In genomic region chr1:36183309-36183856, GRCh38 we compare ENCODE assay signal across 11 cellular contexts. TPM values are rescaled to one million over a fixed set of nuclear protein-coding genes. Genes with fewer than 3 reads are reported as not detected.
DNase-seq lines count a peak whose midpoint lies in the region; ATAC-seq, FAIRE-seq and TF ChIP-seq lines count a peak whose summit lies in the region.
"Had no signal": no experiment of that assay in that cellular context is flagged by ENCODE, and none has a peak within 500 bp of the region (broad histone marks: within the 10 kb centered on the region; RNA-seq: fewer than 3 reads in every experiment).

No MANE protein-coding gene starts in this region.

- no peak overlapping the region for H4K91ac ChIP-seq in H9 (ENCODE audit: insufficient read length, low read depth, low read length)

- no peak overlapping the region for H3K14ac ChIP-seq in H9 (ENCODE audit: insufficient read depth, low read length)

- H3K27ac Mint-ChIP-seq in CD14-positive monocyte: peak overlapping the region in 5 of 7 donors; percentile 7 to 72 (median 52)
- peak overlapping the region in 2 of 3 experiments; percentile 23 to 40; a peak in 2 of 7 replicates for H3K27ac Mint-ChIP-seq in H9

- H3K23ac ChIP-seq in H9 (ENCODE audit: insufficient read length, low read depth, low read length): no peak overlapping the region

- H3K9me3 ChIP-seq in H9 (ENCODE audit: control insufficient read depth, low read depth, low read length) (no peaks in the 10 kb centered on the region), breast epithelium (no peaks in the 10 kb centered on the region), muscle layer of colon (ENCODE audit: low read length) (no peaks in the 10 kb centered on the region)

- peaks cover 0 to 1% (median 0%) of the 10 kb centered on the region in 7 donors for H3K9me3 Mint-ChIP-seq in CD14-positive monocyte
- no peaks in the 10 kb centered on the region for H3K9me3 Mint-ChIP-seq in H9

- no CpG with 5 or more reads among the region's 2 CpGs for WGBS in H9 (ENCODE audit: extremely low coverage, insufficient read length, low lambda C conversion rate)

- H3K4me1 ChIP-seq in H9 (ENCODE audit: insufficient read depth, low read length) (0 out of 2 replicates have a peak, but pooled peaks cover 3% of the 10 kb centered on the region), breast epithelium (peaks cover 0 to 4% of the 10 kb centered on the region in 2 donors), muscle layer of colon (ENCODE audit: insufficient read depth, low read length) (peaks cover 45% of the 10 kb centered on the region)

- H3K4me1 Mint-ChIP-seq in CD14-positive monocyte: peaks cover 5% of the 10 kb centered on the region
- peaks cover 21 to 31% of the 10 kb centered on the region in 2 experiments for H3K4me1 Mint-ChIP-seq in H9

- no peak overlapping the region for H3K4me2 ChIP-seq in H9 (ENCODE audit: insufficient read depth, insufficient read length, low read length)

- DNase-seq in CD14-positive monocyte (ENCODE audit: low spot score) (no peak), H9 (no peak), breast epithelium (ENCODE audit: low spot score in 2 of 2) (no peak), left lobe of liver (ENCODE audit: low spot score) (no peak), T1000 (lab: John Stamatoyannopoulos, UW) (no peak), kidney tubule cell (ENCODE audit: low spot score) (no peak), HTR-8/SVneo (ENCODE audit: insufficient read length, low spot score) (no peak)
- DNase-seq: NCI-H748 treated with DMSO at 0.1 percent for 48 hours; stimulated activated CD4-positive, alpha-beta T cell treated with anti-CD3 and anti-CD28 coated beads, Interleukin-4, amount 100 ng/mL, for 4 hours had no signal

- peaks cover 33 to 44% of the 10 kb centered on the region in 2 donors for H3K36me3 Mint-ChIP-seq in CD14-positive monocyte
- peaks cover 17 to 22% (median 19%) of the 10 kb centered on the region in 3 experiments for H3K36me3 Mint-ChIP-seq in H9 (ENCODE audit: insufficient read depth in 1 of 3, low read depth in 3 of 3)

- H2BK5ac ChIP-seq in H9 (ENCODE audit: insufficient read length, low read length): no peak overlapping the region

- peaks cover 5% of the 10 kb centered on the region for H3K23me2 ChIP-seq in H9 (ENCODE audit: insufficient read length, low read depth, low read length, poor library complexity, severe bottlenecking)

- H3K56ac ChIP-seq in H9 (ENCODE audit: insufficient read length, low read depth, low read length): no peak overlapping the region

- no peak overlapping the region for H2AFZ ChIP-seq in H9 (ENCODE audit: low read length)

- H3K4me3 ChIP-seq in breast epithelium (no peak overlapping the region), muscle layer of colon (ENCODE audit: low read depth in 1 of 2, low read length in 2 of 2) (no peak overlapping the region)

- no peak overlapping the region for H2BK120ac ChIP-seq in H9 (ENCODE audit: low read depth, low read length, poor library complexity, severe bottlenecking)

- no peaks in the 10 kb centered on the region for H3K79me1 ChIP-seq in H9 (ENCODE audit: insufficient read depth, low read depth, low read length, poor library complexity, severe bottlenecking)

- no peak overlapping the region for H3K4ac ChIP-seq in H9 (ENCODE audit: low read depth, low read length)

- H3K27me3 Mint-ChIP-seq in CD14-positive monocyte (ENCODE audit: low read depth in 3 of 3) (no peaks in the 10 kb centered on the region), H9 (ENCODE audit: low read depth) (no peaks in the 10 kb centered on the region; the same call in 1 of the 2 replicates)

- no peak overlapping the region for H2BK20ac ChIP-seq in H9 (ENCODE audit: low read depth, low read length, poor library complexity, severe bottlenecking)

- H3T11ph ChIP-seq in H9 (ENCODE audit: low read length): no peak overlapping the region

- no peak for FAIRE-seq in HTR-8/SVneo (lab: Jason Lieb, UNC)

- no peak overlapping the region for H4K5ac ChIP-seq in H9 (ENCODE audit: insufficient read length, low read depth, low read length)

- intact Hi-C loops in CD14-positive monocyte (cut with micrococcal nuclease): loop anchor here in 1 of 2 donors (10.0 kb wide), 1 partner anchor 101 kb away; no protein-coding TSS in a partner anchor
- intact Hi-C loops in breast epithelium (cut with DNase I; ENCODE audit: low total_unique reads): no loop called here

- H4K8ac ChIP-seq in H9 (replicated peaks; ENCODE audit: insufficient read length, low read depth, low read length): no peak overlapping the region

- H3K27me3 ChIP-seq in H9 (ENCODE audit: insufficient read depth, low read length): no peaks in the 10 kb centered on the region
- no peaks in the 10 kb centered on the region for H3K27me3 ChIP-seq in breast epithelium
- H3K27me3 ChIP-seq in muscle layer of colon (ENCODE audit: control insufficient read depth in 1 of 2, insufficient read depth in 2 of 2, low read length in 2 of 2): no peaks in the 10 kb centered on the region

- peaks cover 2% of the 10 kb centered on the region for H4K20me1 ChIP-seq in H9 (ENCODE audit: control insufficient read depth, insufficient read depth, insufficient read length)

- no peak overlapping the region for H2AK5ac ChIP-seq in H9 (ENCODE audit: insufficient read length, low read length)

- H3K36me3 ChIP-seq in breast epithelium: peaks cover 9% of the 10 kb centered on the region
- H3K36me3 ChIP-seq in muscle layer of colon (ENCODE audit: insufficient read depth, low read length): peaks cover 23% of the 10 kb centered on the region

- H2BK12ac ChIP-seq in H9 (ENCODE audit: insufficient read length, low read depth, low read length): no peak overlapping the region

- H3K9ac ChIP-seq in H9 (ENCODE audit: extremely low read depth, insufficient read length, low read length) (no peak overlapping the region), muscle layer of colon (ENCODE audit: low read length) (peak overlapping the region; percentile 17)

- H3K4me3 Mint-ChIP-seq in CD14-positive monocyte (no peak overlapping the region), H9 (no peak overlapping the region)

- ATAC-seq in left lobe of liver: no peak

- no peak for TF ChIP-seq POLR2A in breast epithelium (IDR thresholded peaks at IDR 0.05)

- H3K27ac ChIP-seq in H9 (ENCODE audit: insufficient read length, low read depth, low read length): no peak overlapping the region
- peak overlapping the region; percentile 48 to 57 for H3K27ac ChIP-seq in breast epithelium
- peak overlapping the region; percentile 92 for H3K27ac ChIP-seq in muscle layer of colon (ENCODE audit: low read depth, low read length)

- TF ChIP-seq CTCF in CD14-positive monocyte (IDR thresholded peaks at IDR 0.05) (no peak), H9 (conservative IDR thresholded peaks at IDR 0.05) (no peak), breast epithelium (IDR thresholded peaks at IDR 0.05) (no peak)

- H3K18ac ChIP-seq in H9 (ENCODE audit: insufficient read length, low read depth, low read length): no peak overlapping the region

- no peaks in the 10 kb centered on the region for H3K79me2 ChIP-seq in H9 (ENCODE audit: insufficient read depth, low read length)

- no peak overlapping the region for H2BK15ac ChIP-seq in H9 (ENCODE audit: low read depth, low read length)

RNA-seq across cellular contexts. Expression of gene MAP7D1, which starts 27.4 kb away (rescaled TPM):
- 10 to 100 TPM; 12.3 to 13.6 TPM for polyA plus RNA-seq in CD14-positive monocyte
- total RNA-seq in H9 (2021): 49.9 and 51.6 TPM in 2 replicates
- 10 to 100 TPM; 67.4 to 78.0 (median 68.6) TPM for total RNA-seq in breast epithelium
- 13.3 TPM for total RNA-seq in left lobe of liver

RNA-seq across cellular contexts. Expression of gene TRAPPC3, which starts 34.1 kb away (rescaled TPM):
- polyA plus RNA-seq in CD14-positive monocyte: 100 to 1,000 TPM; 125 to 136 TPM
- total RNA-seq in H9 (2021) (48.6 and 52.7 TPM in 2 replicates), breast epithelium (100 to 1,000 TPM; 107 to 118 (median 116) TPM), left lobe of liver (24.8 TPM)

RNA-seq across cellular contexts. Expression of gene THRAP3, which starts 40.9 kb away (rescaled TPM):
- 10 to 100 TPM; 35.7 to 63.4 TPM for polyA plus RNA-seq in CD14-positive monocyte
- 184 and 186 TPM in 2 replicates for total RNA-seq in H9 (2021)
- 100 to 1,000 TPM in 2 of 3 donors, 10 to 100 TPM in 1; 81.6 to 128 (median 122) TPM for total RNA-seq in breast epithelium
- 34.8 TPM for total RNA-seq in left lobe of liver

RNA-seq across cellular contexts. Expression of gene COL8A2, which starts 58.4 kb away (rescaled TPM):
- 1 to 10 TPM in 1 of 2 donors, under 1 TPM in 1; 0.90 to 1.6 TPM for polyA plus RNA-seq in CD14-positive monocyte
- total RNA-seq in H9 (2021) (1.5 TPM in 2 replicates), breast epithelium (10 to 100 TPM in 2 of 3 donors, 1 to 10 TPM in 1; 3.4 to 20.6 (median 11.1) TPM), left lobe of liver (0.50 TPM)
- polyA plus RNA-seq: neural cell had no signal
